In the genomic region with DNA sequence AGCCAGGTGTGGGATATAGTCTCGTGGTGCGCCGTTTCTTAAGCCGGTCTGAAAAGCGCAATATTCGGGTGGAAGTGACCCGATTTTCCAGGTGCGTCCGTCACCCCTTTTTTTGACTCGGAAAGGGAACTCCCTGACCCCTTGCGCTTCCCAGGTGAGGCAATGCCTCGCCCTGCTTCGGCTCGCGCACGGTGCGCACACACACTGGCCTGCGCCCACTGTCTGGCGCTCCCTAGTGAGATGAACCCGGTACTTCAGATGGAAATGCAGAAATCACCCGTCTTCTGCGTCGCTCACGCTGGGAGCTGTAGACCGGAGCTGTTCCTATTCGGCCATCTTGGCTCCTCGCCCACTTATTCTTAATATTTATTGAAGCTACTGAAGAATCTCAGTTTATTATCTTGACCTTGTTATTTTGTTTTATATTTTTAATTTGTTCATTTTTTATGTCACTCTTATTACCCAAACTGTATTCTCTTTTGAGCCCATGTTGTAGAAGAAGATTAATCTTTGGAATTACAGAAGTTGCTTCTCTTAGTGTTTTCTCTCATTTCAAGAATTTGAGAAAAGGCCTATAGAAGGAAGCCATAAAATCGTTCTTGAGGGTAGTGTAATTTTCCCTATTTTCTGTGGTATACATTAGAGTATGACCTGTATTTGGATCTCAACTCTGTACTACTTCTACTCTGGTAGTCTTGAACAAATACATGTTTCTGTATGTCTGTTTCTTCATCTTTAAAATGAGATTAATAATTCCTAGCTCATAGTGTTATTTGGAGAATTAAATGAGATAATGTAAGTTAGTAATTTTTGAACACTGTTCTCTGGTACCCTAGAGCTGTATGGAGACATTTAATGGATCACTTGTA, we compare ENCODE assay signal across 7 cellular contexts.
DNase-seq lines count a peak whose midpoint lies in the region; ATAC-seq, FAIRE-seq and TF ChIP-seq lines count a peak whose summit lies in the region.
"Not testable (repeated sequence)": the region's sequence is repeated elsewhere in the genome, so short reads cannot be mapped to it uniquely, and the experiment has no call there.

No MANE protein-coding gene starts in this region.

- not testable (repeated sequence) for H2BK5ac ChIP-seq in mesendoderm (ENCODE audit: low read length)

- peak overlapping the region; percentile 65 for H3K4me3 Mint-ChIP-seq in activated CD8-positive, alpha-beta T cell treated with anti-CD3 and anti-CD28 coated beads, Interleukin-2, amount 10 ng/mL, durations not matched to agents 7 days and 5 days

- H3K27me3 Mint-ChIP-seq in activated CD8-positive, alpha-beta T cell treated with anti-CD3 and anti-CD28 coated beads, Interleukin-2, amount 10 ng/mL, durations not matched to agents 7 days and 5 days (ENCODE audit: low read depth), result not testable (repeated sequence)

- H2BK15ac ChIP-seq in mesendoderm (replicated peaks; ENCODE audit: low read depth), result not testable (repeated sequence)

- not testable (repeated sequence) for TF ChIP-seq POLR2A in heart left ventricle (IDR thresholded peaks at IDR 0.05); gastrocnemius medialis (IDR thresholded peaks at IDR 0.05)

- peak overlapping the region; percentile 64 for H3K56ac ChIP-seq in mesendoderm (ENCODE audit: low read length)

- peaks cover 16% of the 10 kb centered on the region for H3K4me1 ChIP-seq in HAP-1
- not testable (repeated sequence) for H3K4me1 ChIP-seq in heart left ventricle; mesendoderm (ENCODE audit: control insufficient read depth, low read depth, low read length); gastrocnemius medialis

- in situ Hi-C loops in HAP-1 (cut with MboI; ENCODE audit: low sequenced_read_pairs); gastrocnemius medialis (cut with MboI; ENCODE audit: low sequenced_read_pairs in 4 of 4): not testable (repeated sequence)

- not testable (repeated sequence) for H3K23ac ChIP-seq in mesendoderm (ENCODE audit: low read length)

- not testable (repeated sequence) for H3K4me2 ChIP-seq in mesendoderm (ENCODE audit: low read length)

- DNase-seq in HAP-1 (ENCODE audit: low spot score in 2 of 2) (peak in 1 of 2 experiments; percentile 74), NCI-H510A treated with DMSO at 0.1 percent for 48 hours (lab: John Stamatoyannopoulos, UW) (peak; percentile 49), bronchial epithelial cell (ENCODE audit: low read depth) (peak; percentile 38), heart left ventricle (peak in 1 of 5 donors; percentile 30), mesendoderm (peak; percentile 21)
- peak; percentile 53 for DNase-seq in activated CD8-positive, alpha-beta T cell treated with anti-CD3 and anti-CD28 coated beads, Interleukin-2, amount 10 ng/mL, durations not matched to agents 7 days and 5 days
- DNase-seq in gastrocnemius medialis, result not testable (repeated sequence)

- H3K9ac ChIP-seq in mesendoderm (ENCODE audit: low read length), result not testable (repeated sequence)

- H3K36me3 ChIP-seq in HAP-1 (replicated peaks); bronchial epithelial cell (ENCODE audit: control insufficient read depth, insufficient read depth, low read length); mesendoderm (ENCODE audit: control insufficient read depth, insufficient read depth, low read length); gastrocnemius medialis: not testable (repeated sequence)
- peaks cover 0 to 32% (median 8%) of the 10 kb centered on the region in 9 donors for H3K36me3 ChIP-seq in heart left ventricle

- H3K79me2 ChIP-seq in mesendoderm (ENCODE audit: control insufficient read depth, insufficient read depth, low read length), result not testable (repeated sequence)

- FAIRE-seq in bronchial epithelial cell (lab: Jason Lieb, UNC), result not testable (repeated sequence)

- H3K27ac Mint-ChIP-seq in activated CD8-positive, alpha-beta T cell treated with anti-CD3 and anti-CD28 coated beads, Interleukin-2, amount 10 ng/mL, durations not matched to agents 7 days and 5 days, result peak overlapping the region; percentile 79

- peak overlapping the region in 6 of 12 donors; percentile 0 to 51 (median 11) for H3K27ac ChIP-seq in heart left ventricle
- H3K27ac ChIP-seq in mesendoderm (ENCODE audit: low read depth, low read length), result not testable (repeated sequence)
- peak overlapping the region in 3 of 4 donors; percentile 14 to 37 (median 25) for H3K27ac ChIP-seq in gastrocnemius medialis

- not testable (repeated sequence) for H2AK5ac ChIP-seq in mesendoderm (ENCODE audit: low read length)

- TF ChIP-seq CTCF in bronchial epithelial cell (IDR thresholded peaks at IDR 0.05; ENCODE audit: insufficient read depth, low read length, severe bottlenecking), result peak; percentile 29
- TF ChIP-seq CTCF in heart left ventricle (IDR thresholded peaks at IDR 0.05), result peak in 7 of 12 donors; percentile 10 to 43 (median 22)
- TF ChIP-seq CTCF in gastrocnemius medialis (IDR thresholded peaks at IDR 0.05 in 4 of 5, conservative IDR thresholded peaks at IDR 0.05 in 1 of 5), result not testable (repeated sequence)

- H3K79me1 ChIP-seq in mesendoderm (ENCODE audit: low read length), result not testable (repeated sequence)

- H3K9me3 ChIP-seq in HAP-1, heart left ventricle, gastrocnemius medialis: not testable (repeated sequence)

- H4K5ac ChIP-seq in mesendoderm (ENCODE audit: low read length), result not testable (repeated sequence)

- POLR2A ChIA-PET in activated CD8-positive, alpha-beta T cell treated with anti-CD3 and anti-CD28 coated beads, Interleukin-2, amount 10 ng/mL, durations not matched to agents 7 days and 5 days (lab: Charles Lee), result interaction anchor here (0.5 kb wide), 1 partner anchor 1468 kb away, joined by 3 read pairs; no protein-coding TSS in a partner anchor

- H3K27me3 ChIP-seq in HAP-1 (ENCODE audit: low read depth); bronchial epithelial cell (ENCODE audit: control insufficient read depth, insufficient read depth, low read length); heart left ventricle; mesendoderm (ENCODE audit: insufficient read depth, low read length, poor library complexity); gastrocnemius medialis: not testable (repeated sequence)

- H3K36me3 Mint-ChIP-seq in activated CD8-positive, alpha-beta T cell treated with anti-CD3 and anti-CD28 coated beads, Interleukin-2, amount 10 ng/mL, durations not matched to agents 7 days and 5 days (ENCODE audit: low read depth), result not testable (repeated sequence)

- H3K4ac ChIP-seq in mesendoderm (ENCODE audit: low read depth, low read length), result not testable (repeated sequence)

- WGBS in heart left ventricle, 4 donors, result 26 to 47% (median 41%) methylated on average over 12 to 22 of the region's 28 CpGs
- WGBS in mesendoderm (ENCODE audit: extremely low coverage, insufficient coverage, low lambda C conversion rate), result no CpG with 5 or more reads among the region's 28 CpGs

- H3K9me3 Mint-ChIP-seq in activated CD8-positive, alpha-beta T cell treated with anti-CD3 and anti-CD28 coated beads, Interleukin-2, amount 10 ng/mL, durations not matched to agents 7 days and 5 days (ENCODE audit: insufficient read depth), result not testable (repeated sequence)

- not testable (repeated sequence) for H2BK120ac ChIP-seq in mesendoderm (ENCODE audit: low read depth, low read length)

- ATAC-seq in activated CD8-positive, alpha-beta T cell treated with anti-CD3 and anti-CD28 coated beads, Interleukin-2, amount 10 ng/mL, durations not matched to agents 7 days and 5 days; heart left ventricle; gastrocnemius medialis: not testable (repeated sequence)

- not testable (repeated sequence) for H3K4me1 Mint-ChIP-seq in activated CD8-positive, alpha-beta T cell treated with anti-CD3 and anti-CD28 coated beads, Interleukin-2, amount 10 ng/mL, durations not matched to agents 7 days and 5 days (ENCODE audit: low read depth)

- H3K4me3 ChIP-seq in HAP-1 (peak overlapping the region; percentile 42), bronchial epithelial cell (ENCODE audit: low read depth, low read length) (peak overlapping the region; percentile 34), heart left ventricle (peak overlapping the region in 8 of 12 donors; percentile 41 to 56 (median 44)), gastrocnemius medialis (peak overlapping the region in 1 of 4 donors; percentile 10)
- H3K4me3 ChIP-seq in mesendoderm (ENCODE audit: low read length), result not testable (repeated sequence)

- intact Hi-C loops in heart left ventricle (cut with DNase I); gastrocnemius medialis (cut with DNase I; ENCODE audit: low total_unique reads): not testable (repeated sequence)

- CTCF ChIA-PET in activated CD8-positive, alpha-beta T cell treated with anti-CD3 and anti-CD28 coated beads, Interleukin-2, amount 10 ng/mL, durations not matched to agents 7 days and 5 days (lab: Charles Lee), result interaction anchor here (1.4 to 1.8 kb wide), 2 partner anchors 8 to 68 kb away, joined by 5 to 7 read pairs; partner anchors contain the start of gene SCFD1

- H4K8ac ChIP-seq in mesendoderm (ENCODE audit: low read depth, low read length), result not testable (repeated sequence)

- H3K18ac ChIP-seq in mesendoderm (ENCODE audit: low read length), result not testable (repeated sequence)
